ENCODE assay signal across 25 cellular contexts in the genomic region with DNA sequence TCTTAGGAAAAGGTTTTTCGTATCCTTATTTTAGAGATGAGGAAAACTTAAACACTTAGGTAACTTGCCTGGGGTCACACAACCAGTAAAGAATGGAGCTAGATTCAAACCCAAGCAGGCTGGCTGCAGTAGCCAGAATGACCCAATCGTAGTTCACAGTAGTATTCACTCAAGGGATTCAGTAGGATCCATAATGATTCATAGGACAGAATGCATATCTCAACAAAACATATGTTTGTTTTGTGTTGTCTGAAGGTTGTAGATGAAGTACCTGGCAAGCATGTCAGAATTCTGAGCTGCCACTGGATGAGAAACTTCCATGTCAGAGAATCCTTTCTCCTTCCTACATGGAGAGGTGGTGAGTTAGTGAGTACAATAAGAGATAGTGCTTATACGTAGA.
"Had no signal": no experiment of that assay in that cellular context is flagged by ENCODE, and none has a peak within 500 bp of the region (broad histone marks: within the 10 kb centered on the region; RNA-seq: fewer than 3 reads in every experiment).

No MANE protein-coding gene starts in this region.

- DNase-seq: activated CD4-positive, alpha-beta memory T cell treated with anti-CD3 and anti-CD28 coated beads for 36 hours; activated CD4-positive, alpha-beta T cell treated with anti-CD3 and anti-CD28 coated beads, Interleukin-2, amount 10 ng/mL, durations not matched to agents 24 days and 14 days; activated CD4-positive, CD25-positive, alpha-beta regulatory T cell treated with anti-CD3 and anti-CD28 coated beads, Interleukin-2, amount 50 U/mL, for 72 hours; activated CD8-positive, alpha-beta memory T cell treated with anti-CD3 and anti-CD28 coated beads, Interleukin-2, amount 50 U/mL, for 4 hours; activated gamma-delta T cell; activated naive CD4-positive, alpha-beta T cell treated with anti-CD3 and anti-CD28 coated beads, Interleukin-2, amount 10 ng/mL, durations not matched to agents 7 days and 5 days; activated naive CD8-positive, alpha-beta T cell treated with anti-CD3 and anti-CD28 coated beads, Interleukin-2, amount 10 ng/mL, durations not matched to agents 7 days and 5 days; activated T-cell treated with anti-CD3 and anti-CD28 coated beads, Interleukin-2, amount 50 U/mL, for 1 hour; brain microvascular endothelial cell; endodermal cell; foreskin fibroblast; left lung; lower lobe of right lung; mucosa of descending colon; posterior cingulate gyrus; right lobe of liver; small intestine; stimulated activated CD4-positive, alpha-beta T cell treated with anti-CD3 and anti-CD28 coated beads, Interleukin-1b, Interleukin-23, amount 100 ng/mL, for 48 hours; stimulated activated naive CD4-positive, alpha-beta T cell; T-helper 17 cell; T1000; WERI-Rb-1 had no signal

- H3K9me3 ChIP-seq: mucosa of descending colon had no signal

- H3K36me3 ChIP-seq: brain microvascular endothelial cell, left lung, lower lobe of right lung, right lobe of liver, tibial nerve, WERI-Rb-1 had no signal

- H3K27me3 ChIP-seq: brain microvascular endothelial cell, left lung, right lobe of liver, tibial nerve had no signal

- H3K4me1 ChIP-seq: right lobe of liver, tibial nerve had no signal

- ATAC-seq: left lung; lower lobe of right lung; mucosa of descending colon; natural killer cell treated with Interleukin-12 subunit alpha and Interleukin-12 subunit beta and Interleukin-15 and Interleukin-18, amount 100 ng/mL, for 72 hours; T-helper 17 cell had no signal

- H3K4me3 ChIP-seq: left lung, lower lobe of right lung, mucosa of descending colon, right lobe of liver, tibial nerve had no signal

- H3K27ac ChIP-seq: brain microvascular endothelial cell, left lung, lower lobe of right lung, right lobe of liver, tibial nerve, WERI-Rb-1 had no signal

- FAIRE-seq: astrocyte, small intestine had no signal
